In the genomic region with DNA sequence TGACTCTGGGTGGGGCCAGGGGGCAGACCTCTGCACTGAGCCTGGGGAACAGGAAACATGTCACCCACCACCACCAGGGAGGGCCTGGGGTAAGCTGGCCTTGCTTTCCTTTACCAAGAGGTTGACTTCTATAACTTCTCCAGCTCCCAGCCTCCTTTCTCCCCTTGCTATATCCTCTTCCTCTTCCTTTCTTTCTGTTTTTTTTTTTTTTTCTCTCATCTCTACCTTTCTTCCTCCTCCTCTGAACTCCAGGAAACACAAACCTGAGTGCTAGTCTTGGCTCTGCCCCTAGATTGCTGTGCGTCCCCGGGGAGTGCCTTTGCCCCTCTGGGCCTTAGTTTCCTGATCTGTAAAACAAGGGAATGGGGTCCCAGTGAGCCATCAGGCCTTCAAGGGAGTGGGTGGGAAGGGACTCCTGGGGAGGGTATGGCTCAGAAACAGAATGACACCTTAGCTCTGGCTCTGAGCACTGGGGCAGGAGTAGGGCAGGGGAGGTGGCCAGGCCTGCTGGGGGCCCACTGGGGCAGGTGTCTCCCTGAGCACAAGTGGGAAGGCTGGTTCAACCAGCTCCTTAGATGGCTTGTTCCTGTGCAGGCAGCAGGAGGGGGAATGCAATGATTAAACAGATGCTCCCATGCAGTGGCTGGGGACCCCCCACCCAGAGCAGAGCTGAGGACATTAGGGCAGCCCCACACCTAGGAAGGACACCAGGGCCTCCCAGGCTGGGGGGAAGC, we compare ENCODE assay signal across 10 cellular contexts. TPM values are rescaled to one million over a fixed set of nuclear protein-coding genes. Genes with fewer than 3 reads are reported as not detected.
DNase-seq lines count a peak whose midpoint lies in the region; ATAC-seq, FAIRE-seq and TF ChIP-seq lines count a peak whose summit lies in the region.
"Had no signal": no experiment of that assay in that cellular context is flagged by ENCODE, and none has a peak within 500 bp of the region (broad histone marks: within the 10 kb centered on the region; RNA-seq: fewer than 3 reads in every experiment).

No MANE protein-coding gene starts in this region.

- no peak for ATAC-seq in HepG2
- no peak for ATAC-seq in HG02885 (IDR thresholded peaks at IDR 0.05; ENCODE audit: poor library complexity, unreplicated experiment)

- H3K4me3 Mint-ChIP-seq in activated CD4-positive, alpha-beta T cell treated with anti-CD3 and anti-CD28 coated beads, Interleukin-2, amount 10 ng/mL, durations not matched to agents 24 days and 14 days = peak overlapping the region; percentile 58
- peak overlapping the region in 1 of 2 donors; percentile 35 for H3K4me3 Mint-ChIP-seq in CD14-positive monocyte

- H3K9me3 Mint-ChIP-seq in activated CD4-positive, alpha-beta T cell treated with anti-CD3 and anti-CD28 coated beads, Interleukin-2, amount 10 ng/mL, durations not matched to agents 24 days and 14 days = no peaks in the 10 kb centered on the region
- H3K9me3 Mint-ChIP-seq in CD14-positive monocyte = peaks cover 0 to 1% (median 0%) of the 10 kb centered on the region in 7 donors
- H3K9me3 Mint-ChIP-seq: naive B cell had no signal

- H3K36me3 ChIP-seq in HepG2 (replicated peaks in 1 of 2; ENCODE audit: control insufficient read depth in 1 of 2, insufficient read depth in 2 of 2, low read length in 2 of 2) (peaks cover 4 to 11% of the 10 kb centered on the region in 2 experiments; a peak in 3 of 5 replicates), stomach smooth muscle (ENCODE audit: control insufficient read depth in 2 of 2, insufficient read depth in 2 of 2, low read length in 2 of 2) (peaks cover 6 to 16% of the 10 kb centered on the region in 2 donors)

- intact Hi-C loops in activated CD4-positive, alpha-beta T cell treated with anti-CD3 and anti-CD28 coated beads, Interleukin-2, amount 10 ng/mL, durations not matched to agents 24 days and 14 days (cut with micrococcal nuclease) = no loop called here
- intact Hi-C loops in HepG2 (cut with micrococcal nuclease; ENCODE audit: unreplicated experiment) = no loop called here
- intact Hi-C loops in CD14-positive monocyte (cut with micrococcal nuclease) = no loop called here

- H3K4me3 ChIP-seq in astrocyte of the cerebellum (ENCODE audit: low read depth, low read length) (peak overlapping the region; percentile 87), HepG2 (replicated peaks in 1 of 3; ENCODE audit: insufficient read depth in 1 of 3, low read depth in 2 of 3, low read length in 3 of 3) (peak overlapping the region; percentile 30 to 96 (median 33)), stomach smooth muscle (ENCODE audit: low read length in 2 of 2) (peak overlapping the region; percentile 42 to 95)

- H3K9me3 ChIP-seq in HepG2 (ENCODE audit: low read length) = no peaks in the 10 kb centered on the region
- H3K9me3 ChIP-seq in stomach smooth muscle (ENCODE audit: control insufficient read depth in 2 of 2, low read length in 2 of 2) = no peaks in the 10 kb centered on the region

- no peak for DNase-seq in activated CD4-positive, alpha-beta T cell treated with anti-CD3 and anti-CD28 coated beads, Interleukin-2, amount 10 ng/mL, durations not matched to agents 24 days and 14 days
- no peak for DNase-seq in activated CD4-positive, alpha-beta T cell treated with anti-CD3 and anti-CD28 coated beads, Interleukin-2, amount 50 U/mL, for 48 hours
- DNase-seq in astrocyte of the cerebellum (ENCODE audit: low read depth) (no peak), HepG2 (ENCODE audit: low spot score) (no peak), CD14-positive monocyte (ENCODE audit: low spot score) (no peak)
- DNase-seq in stimulated activated CD8-positive, alpha-beta memory T cell treated with anti-CD3 and anti-CD28 coated beads, Interleukin-4, amount 100 ng/mL, for 48 hours = no peak
- DNase-seq: naive B cell, NCI-H1436 had no signal

- no peak for TF ChIP-seq EP300 in HepG2 (IDR thresholded peaks at IDR 0.05; ENCODE audit: low read depth in 2 of 2, low read length in 2 of 2)
- TF ChIP-seq EP300 in HepG2 (CRISPR knock-in tag; IDR thresholded peaks at IDR 0.05; ENCODE audit: borderline replicate concordance) = no peak

- FAIRE-seq in HepG2 (lab: Jason Lieb, UNC) = no peak

- H4K20me1 ChIP-seq in HepG2 (ENCODE audit: insufficient read depth, low read length) = peaks cover 32% of the 10 kb centered on the region

- no peak overlapping the region for H2AFZ ChIP-seq in HepG2 (ENCODE audit: low read length)

- peaks cover 76% of the 10 kb centered on the region for H3K79me2 ChIP-seq in HepG2 (ENCODE audit: insufficient read depth, low read length)

- no peaks in the 10 kb centered on the region; a peak in 1 of 5 replicates for H3K27me3 ChIP-seq in HepG2 (ENCODE audit: control insufficient read depth in 1 of 2, insufficient read depth in 2 of 2, low read length in 2 of 2)
- no peaks in the 10 kb centered on the region for H3K27me3 ChIP-seq in stomach smooth muscle (ENCODE audit: control insufficient read depth in 1 of 2, insufficient read depth in 2 of 2, low read length in 2 of 2)

- POLR2A ChIA-PET in HepG2 (lab: Yijun Ruan, JAX) = interaction anchor here (0.8 to 5.3 kb wide), 9 partner anchors 9 to 197 kb away, joined by 3 to 47 read pairs (median 4); a partner anchor contains a TSS

- 59% methylated on average over 2 of the region's 2 CpGs for WGBS in HepG2 (ENCODE audit: low lambda C conversion rate)

- H3K36me3 Mint-ChIP-seq in activated CD4-positive, alpha-beta T cell treated with anti-CD3 and anti-CD28 coated beads, Interleukin-2, amount 10 ng/mL, durations not matched to agents 24 days and 14 days (ENCODE audit: low read depth) = peaks cover 2% of the 10 kb centered on the region
- H3K36me3 Mint-ChIP-seq in CD14-positive monocyte = peaks cover 29 to 33% of the 10 kb centered on the region in 2 donors
- H3K36me3 Mint-ChIP-seq: naive B cell had no signal

- CTCF ChIA-PET in HepG2 (lab: Yijun Ruan, JAX; ENCODE audit: low intra/inter-chr PET ratio, low total read pairs) = no interaction called here

- no TSS peak for BruUV-seq in HepG2 (replicated peaks; lab: Mats Ljungman, UMichigan)

- no peak for TF ChIP-seq POLR2A in HepG2 (IDR thresholded peaks at IDR 0.05; ENCODE audit: insufficient read depth in 1 of 2, low read depth in 2 of 2, low read length in 2 of 2)

- peaks cover 75% of the 10 kb centered on the region for H3K4me1 ChIP-seq in HepG2 (ENCODE audit: insufficient read depth, low read length)
- peaks cover 71% of the 10 kb centered on the region for H3K4me1 ChIP-seq in stomach smooth muscle (ENCODE audit: control insufficient read depth, insufficient read depth, low read length)

- TF ChIP-seq CTCF in astrocyte of the cerebellum (IDR thresholded peaks at IDR 0.05; ENCODE audit: low read depth, low read length, missing control alignments) = no peak
- TF ChIP-seq CTCF in HepG2 (CRISPR knock-in tag; IDR thresholded peaks at IDR 0.05) = no peak; the same call in 1 of the 2 replicates
- TF ChIP-seq CTCF in CD14-positive monocyte (IDR thresholded peaks at IDR 0.05) = no peak

- peak overlapping the region; percentile 97 for H3K4me2 ChIP-seq in HepG2 (ENCODE audit: low read depth, low read length)

- no peak for TF ChIP-seq RAD21 in HepG2 (CRISPR knock-in tag; IDR thresholded peaks at IDR 0.05)

- H3K27ac Mint-ChIP-seq in activated CD4-positive, alpha-beta T cell treated with anti-CD3 and anti-CD28 coated beads, Interleukin-2, amount 10 ng/mL, durations not matched to agents 24 days and 14 days = peak overlapping the region; percentile 78
- H3K27ac Mint-ChIP-seq in CD14-positive monocyte = peak overlapping the region in 3 of 7 donors; percentile 14 to 60 (median 29)

- H3K27me3 Mint-ChIP-seq in activated CD4-positive, alpha-beta T cell treated with anti-CD3 and anti-CD28 coated beads, Interleukin-2, amount 10 ng/mL, durations not matched to agents 24 days and 14 days = no peaks in the 10 kb centered on the region
- H3K27me3 Mint-ChIP-seq in CD14-positive monocyte (ENCODE audit: low read depth in 3 of 3) = peaks cover 4 to 7% (median 5%) of the 10 kb centered on the region in 3 donors

- in situ Hi-C loops in astrocyte of the cerebellum (cut with HindIII; ENCODE audit: low sequenced_read_pairs) = no loop called here
- in situ Hi-C loops in HepG2 (cut with HindIII; ENCODE audit: extremely low pct_ligation_motif_present, low pct_unique_long_range_greater_than_20kb) = no loop called here

- H3K27ac ChIP-seq in HepG2 (ENCODE audit: extremely low read length, insufficient read depth, low read length) (peak overlapping the region; percentile 44), stomach smooth muscle (ENCODE audit: low read length) (peak overlapping the region; percentile 49)

- H3K4me1 Mint-ChIP-seq in activated CD4-positive, alpha-beta T cell treated with anti-CD3 and anti-CD28 coated beads, Interleukin-2, amount 10 ng/mL, durations not matched to agents 24 days and 14 days = peaks cover 22% of the 10 kb centered on the region
- H3K4me1 Mint-ChIP-seq in CD14-positive monocyte = peaks cover 49% of the 10 kb centered on the region

- H3K9ac ChIP-seq in HepG2 (ENCODE audit: insufficient read depth, low read depth, low read length) = peak overlapping the region; percentile 89
- peak overlapping the region; percentile 14 to 55 for H3K9ac ChIP-seq in stomach smooth muscle (ENCODE audit: low read length in 2 of 2)

RNA-seq across cellular contexts. Expression of a gene that starts 4.3 kb away (rescaled TPM):
- 4.1 TPM in 2 replicates for total RNA-seq in activated CD4-positive, alpha-beta T cell treated with anti-CD3 and anti-CD28 coated beads, Interleukin-2, amount 10 ng/mL, durations not matched to agents 24 days and 14 days
- total RNA-seq in HepG2 (2016; rRNA removed; fragmentation: Illumina TruSeq; extraction: Trizol) = 10.8 and 11.0 TPM in 2 replicates
- total RNA-seq in HepG2 (2016; cell fraction: cytosol; rRNA removed; fragmentation: Illumina TruSeq; extraction: Trizol; ENCODE audit: low read depth) = 0.71 and 0.91 TPM in 2 replicates
- total RNA-seq in HepG2 (2016; cell fraction: insoluble cytoplasmic fraction; rRNA removed; fragmentation: Illumina TruSeq; extraction: Trizol) = 7.9 and 10.3 TPM in 2 replicates
- 3.9 and 4.8 TPM in 2 replicates for total RNA-seq in HepG2 (2016; cell fraction: membrane; rRNA removed; fragmentation: Illumina TruSeq; extraction: Trizol)
- total RNA-seq in HepG2 (2016; cell fraction: nucleus; rRNA removed; fragmentation: Illumina TruSeq; extraction: Trizol) = 10.1 and 11.4 TPM in 2 replicates
- 11.6 and 18.9 TPM in 2 replicates for polyA plus RNA-seq in HepG2 (2011; rRNA removed)
- polyA plus RNA-seq in HepG2 (2011; cell fraction: cytosol; rRNA removed) = 9.3 and 11.8 TPM in 2 replicates
- polyA plus RNA-seq in HepG2 (2011; cell fraction: nucleus; rRNA removed) = 50.4 and 52.6 TPM in 2 replicates
- polyA plus RNA-seq in HepG2 (2012) = 12.7 and 13.6 TPM in 2 replicates
- 0.63 and 0.86 TPM in 2 replicates for polyA plus RNA-seq in HepG2 (2016; cell fraction: cytosol; fragmentation: Illumina TruSeq; extraction: Trizol; ENCODE audit: low read depth)
- polyA plus RNA-seq in HepG2 (2016; cell fraction: insoluble cytoplasmic fraction; fragmentation: Illumina TruSeq; extraction: Trizol; ENCODE audit: low read depth) = 9.7 and 12.3 TPM in 2 replicates
- 2.5 and 3.6 TPM in 2 replicates for polyA plus RNA-seq in HepG2 (2016; cell fraction: membrane; fragmentation: Illumina TruSeq; extraction: Trizol; ENCODE audit: low read depth)
- 19.1 and 19.2 TPM in 2 replicates for polyA plus RNA-seq in HepG2 (2016; cell fraction: nucleus; fragmentation: Illumina TruSeq; extraction: Trizol; ENCODE audit: insufficient read depth, low read depth)
- polyA minus RNA-seq in HepG2 (2011; rRNA and poly(A)+ RNA removed; ENCODE audit: low replicate concordance) = 26.7 and 38.9 TPM in 2 replicates
- polyA minus RNA-seq in HepG2 (2011; cell fraction: cytosol; rRNA and poly(A)+ RNA removed) = 13.9 and 19.9 TPM in 2 replicates
- polyA minus RNA-seq in HepG2 (2011; cell fraction: nucleus; rRNA and poly(A)+ RNA removed) = 21.4 and 25.6 TPM in 2 replicates
- 1 to 10 TPM; 2.4 TPM for polyA plus RNA-seq in CD14-positive monocyte

RNA-seq across cellular contexts. Expression of a gene that starts 12.0 kb away (rescaled TPM):
- 108 and 112 TPM in 2 replicates for total RNA-seq in activated CD4-positive, alpha-beta T cell treated with anti-CD3 and anti-CD28 coated beads, Interleukin-2, amount 10 ng/mL, durations not matched to agents 24 days and 14 days
- total RNA-seq in HepG2 (2016; rRNA removed; fragmentation: Illumina TruSeq; extraction: Trizol) = 143 and 165 TPM in 2 replicates
- total RNA-seq in HepG2 (2016; cell fraction: cytosol; rRNA removed; fragmentation: Illumina TruSeq; extraction: Trizol; ENCODE audit: low read depth) = 53.3 and 58.3 TPM in 2 replicates
- total RNA-seq in HepG2 (2016; cell fraction: insoluble cytoplasmic fraction; rRNA removed; fragmentation: Illumina TruSeq; extraction: Trizol) = 140 and 190 TPM in 2 replicates
- total RNA-seq in HepG2 (2016; cell fraction: membrane; rRNA removed; fragmentation: Illumina TruSeq; extraction: Trizol) = 89.4 and 101 TPM in 2 replicates
- total RNA-seq in HepG2 (2016; cell fraction: nucleus; rRNA removed; fragmentation: Illumina TruSeq; extraction: Trizol) = 53.0 and 64.9 TPM in 2 replicates
- polyA plus RNA-seq in HepG2 (2011; rRNA removed) = 38.3 and 40.4 TPM in 2 replicates
- polyA plus RNA-seq in HepG2 (2011; cell fraction: cytosol; rRNA removed) = 55.6 and 80.6 TPM in 2 replicates
- 36.4 and 36.8 TPM in 2 replicates for polyA plus RNA-seq in HepG2 (2011; cell fraction: nucleus; rRNA removed)
- 33.6 and 51.6 TPM in 2 replicates for polyA plus RNA-seq in HepG2 (2012)
- polyA plus RNA-seq in HepG2 (2016; cell fraction: cytosol; fragmentation: Illumina TruSeq; extraction: Trizol; ENCODE audit: low read depth) = 32.6 and 40.1 TPM in 2 replicates
- polyA plus RNA-seq in HepG2 (2016; cell fraction: insoluble cytoplasmic fraction; fragmentation: Illumina TruSeq; extraction: Trizol; ENCODE audit: low read depth) = 146 and 162 TPM in 2 replicates
- 51.8 and 60.0 TPM in 2 replicates for polyA plus RNA-seq in HepG2 (2016; cell fraction: membrane; fragmentation: Illumina TruSeq; extraction: Trizol; ENCODE audit: low read depth)
- polyA plus RNA-seq in HepG2 (2016; cell fraction: nucleus; fragmentation: Illumina TruSeq; extraction: Trizol; ENCODE audit: insufficient read depth, low read depth) = 76.9 and 83.4 TPM in 2 replicates
- polyA minus RNA-seq in HepG2 (2011; rRNA and poly(A)+ RNA removed; ENCODE audit: low replicate concordance) = 38.2 and 47.6 TPM in 2 replicates
- polyA minus RNA-seq in HepG2 (2011; cell fraction: cytosol; rRNA and poly(A)+ RNA removed) = 32.0 and 35.4 TPM in 2 replicates
- polyA minus RNA-seq in HepG2 (2011; cell fraction: nucleus; rRNA and poly(A)+ RNA removed) = 17.8 and 21.0 TPM in 2 replicates
- 100 to 1,000 TPM in 1 of 2 donors, 10 to 100 TPM in 1; 99.3 to 119 TPM for polyA plus RNA-seq in CD14-positive monocyte

RNA-seq across cellular contexts. Expression of a gene that starts 26.5 kb away (rescaled TPM):
- 33.7 and 34.5 TPM in 2 replicates for total RNA-seq in activated CD4-positive, alpha-beta T cell treated with anti-CD3 and anti-CD28 coated beads, Interleukin-2, amount 10 ng/mL, durations not matched to agents 24 days and 14 days
- 16.4 and 18.3 TPM in 2 replicates for total RNA-seq in HepG2 (2016; rRNA removed; fragmentation: Illumina TruSeq; extraction: Trizol)
- 6.8 and 7.2 TPM in 2 replicates for total RNA-seq in HepG2 (2016; cell fraction: cytosol; rRNA removed; fragmentation: Illumina TruSeq; extraction: Trizol; ENCODE audit: low read depth)
- total RNA-seq in HepG2 (2016; cell fraction: insoluble cytoplasmic fraction; rRNA removed; fragmentation: Illumina TruSeq; extraction: Trizol) = 15.6 and 16.3 TPM in 2 replicates
- total RNA-seq in HepG2 (2016; cell fraction: membrane; rRNA removed; fragmentation: Illumina TruSeq; extraction: Trizol) = 12.1 and 13.5 TPM in 2 replicates
- 6.7 and 7.2 TPM in 2 replicates for total RNA-seq in HepG2 (2016; cell fraction: nucleus; rRNA removed; fragmentation: Illumina TruSeq; extraction: Trizol)
- polyA plus RNA-seq in HepG2 (2011; rRNA removed) (7.6 and 9.0 TPM in 2 replicates), CD14-positive monocyte (10 to 100 TPM; 29.3 to 31.8 TPM)
- 6.7 and 7.3 TPM in 2 replicates for polyA plus RNA-seq in HepG2 (2011; cell fraction: cytosol; rRNA removed)
- 4.2 and 4.4 TPM in 2 replicates for polyA plus RNA-seq in HepG2 (2011; cell fraction: nucleus; rRNA removed)
- polyA plus RNA-seq in HepG2 (2012) = 6.0 and 8.6 TPM in 2 replicates
- polyA plus RNA-seq in HepG2 (2016; cell fraction: cytosol; fragmentation: Illumina TruSeq; extraction: Trizol; ENCODE audit: low read depth) = 4.4 and 6.8 TPM in 2 replicates
- 19.3 and 20.4 TPM in 2 replicates for polyA plus RNA-seq in HepG2 (2016; cell fraction: insoluble cytoplasmic fraction; fragmentation: Illumina TruSeq; extraction: Trizol; ENCODE audit: low read depth)
- polyA plus RNA-seq in HepG2 (2016; cell fraction: membrane; fragmentation: Illumina TruSeq; extraction: Trizol; ENCODE audit: low read depth) = 8.3 and 9.4 TPM in 2 replicates
- polyA plus RNA-seq in HepG2 (2016; cell fraction: nucleus; fragmentation: Illumina TruSeq; extraction: Trizol; ENCODE audit: insufficient read depth, low read depth) = 10.9 and 12.9 TPM in 2 replicates
- polyA minus RNA-seq in HepG2 (2011; rRNA and poly(A)+ RNA removed; ENCODE audit: low replicate concordance) = 5.9 and 26.5 TPM in 2 replicates
- 4.9 and 5.9 TPM in 2 replicates for polyA minus RNA-seq in HepG2 (2011; cell fraction: cytosol; rRNA and poly(A)+ RNA removed)
- 8.1 and 9.9 TPM in 2 replicates for polyA minus RNA-seq in HepG2 (2011; cell fraction: nucleus; rRNA and poly(A)+ RNA removed)

Comparison
In these comparisons a context has a peak if more than half of its experiments do, and no peak if none do; other contexts are left out.
1. H3K4me3 ChIP-seq: peak in every context shown above with its lines; median percentile 87 in astrocyte of the cerebellum; 68 in stomach smooth muscle; 33 in HepG2.